ENCODE assay signal across 1 cellular context in the genomic region with DNA sequence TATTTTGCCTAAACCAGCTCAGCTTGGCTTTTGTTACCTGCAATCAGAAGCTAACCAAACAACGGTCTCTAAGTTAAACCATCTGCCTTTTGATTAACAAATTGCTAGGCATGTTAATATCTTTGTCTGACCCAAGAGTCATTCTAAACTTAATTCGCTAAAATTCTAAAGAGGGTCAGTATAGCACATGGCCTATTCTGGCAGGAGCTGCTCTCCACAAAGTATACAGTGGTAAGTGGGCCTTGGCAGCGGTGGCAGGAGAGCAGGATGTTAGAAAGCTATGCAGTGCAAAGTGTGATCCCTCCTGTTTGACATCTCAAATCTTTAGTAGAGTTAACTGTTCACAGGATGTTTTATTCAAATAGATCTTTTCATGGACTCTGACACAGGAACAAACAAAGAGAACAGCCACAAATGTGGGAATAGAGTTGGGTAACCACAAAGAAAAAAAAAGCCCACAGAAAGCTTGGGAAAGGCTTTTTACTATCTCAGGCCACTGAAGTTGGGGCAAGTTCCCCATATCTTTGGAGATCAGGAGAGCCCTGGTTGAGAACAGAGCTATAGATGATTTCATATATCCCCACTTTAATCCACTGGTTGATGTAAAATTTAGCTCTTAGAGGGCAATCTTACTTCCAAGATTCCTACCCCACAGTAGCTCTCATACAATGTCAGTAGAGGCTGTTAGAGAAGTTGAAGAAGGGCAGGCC.
TF ChIP-seq lines count a peak whose summit lies in the region.

No MANE protein-coding gene starts in this region.

TF ChIP-seq in HepG2, 621 proteins besides CTCF, POLR2A, EP300 and RAD21 (continued from another document and continues in another):
- TF ChIP-seq, protein P1, sequence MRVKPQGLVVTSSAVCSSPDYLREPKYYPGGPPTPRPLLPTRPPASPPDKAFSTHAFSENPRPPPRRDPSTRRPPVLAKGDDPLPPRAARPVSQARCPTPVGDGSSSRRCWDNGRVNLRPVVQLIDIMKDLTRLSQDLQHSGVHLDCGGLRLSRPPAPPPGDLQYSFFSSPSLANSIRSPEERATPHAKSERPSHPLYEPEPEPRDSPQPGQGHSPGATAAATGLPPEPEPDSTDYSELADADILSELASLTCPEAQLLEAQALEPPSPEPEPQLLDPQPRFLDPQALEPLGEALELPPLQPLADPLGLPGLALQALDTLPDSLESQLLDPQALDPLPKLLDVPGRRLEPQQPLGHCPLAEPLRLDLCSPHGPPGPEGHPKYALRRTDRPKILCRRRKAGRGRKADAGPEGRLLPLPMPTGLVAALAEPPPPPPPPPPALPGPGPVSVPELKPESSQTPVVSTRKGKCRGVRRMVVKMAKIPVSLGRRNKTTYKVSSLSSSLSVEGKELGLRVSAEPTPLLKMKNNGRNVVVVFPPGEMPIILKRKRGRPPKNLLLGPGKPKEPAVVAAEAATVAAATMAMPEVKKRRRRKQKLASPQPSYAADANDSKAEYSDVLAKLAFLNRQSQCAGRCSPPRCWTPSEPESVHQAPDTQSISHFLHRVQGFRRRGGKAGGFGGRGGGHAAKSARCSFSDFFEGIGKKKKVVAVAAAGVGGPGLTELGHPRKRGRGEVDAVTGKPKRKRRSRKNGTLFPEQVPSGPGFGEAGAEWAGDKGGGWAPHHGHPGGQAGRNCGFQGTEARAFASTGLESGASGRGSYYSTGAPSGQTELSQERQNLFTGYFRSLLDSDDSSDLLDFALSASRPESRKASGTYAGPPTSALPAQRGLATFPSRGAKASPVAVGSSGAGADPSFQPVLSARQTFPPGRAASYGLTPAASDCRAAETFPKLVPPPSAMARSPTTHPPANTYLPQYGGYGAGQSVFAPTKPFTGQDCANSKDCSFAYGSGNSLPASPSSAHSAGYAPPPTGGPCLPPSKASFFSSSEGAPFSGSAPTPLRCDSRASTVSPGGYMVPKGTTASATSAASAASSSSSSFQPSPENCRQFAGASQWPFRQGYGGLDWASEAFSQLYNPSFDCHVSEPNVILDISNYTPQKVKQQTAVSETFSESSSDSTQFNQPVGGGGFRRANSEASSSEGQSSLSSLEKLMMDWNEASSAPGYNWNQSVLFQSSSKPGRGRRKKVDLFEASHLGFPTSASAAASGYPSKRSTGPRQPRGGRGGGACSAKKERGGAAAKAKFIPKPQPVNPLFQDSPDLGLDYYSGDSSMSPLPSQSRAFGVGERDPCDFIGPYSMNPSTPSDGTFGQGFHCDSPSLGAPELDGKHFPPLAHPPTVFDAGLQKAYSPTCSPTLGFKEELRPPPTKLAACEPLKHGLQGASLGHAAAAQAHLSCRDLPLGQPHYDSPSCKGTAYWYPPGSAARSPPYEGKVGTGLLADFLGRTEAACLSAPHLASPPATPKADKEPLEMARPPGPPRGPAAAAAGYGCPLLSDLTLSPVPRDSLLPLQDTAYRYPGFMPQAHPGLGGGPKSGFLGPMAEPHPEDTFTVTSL (CRISPR knock-in tag; IDR thresholded peaks at IDR 0.05; ENCODE audit: borderline replicate concordance) = peak; percentile 97
- TF ChIP-seq, protein P2, sequence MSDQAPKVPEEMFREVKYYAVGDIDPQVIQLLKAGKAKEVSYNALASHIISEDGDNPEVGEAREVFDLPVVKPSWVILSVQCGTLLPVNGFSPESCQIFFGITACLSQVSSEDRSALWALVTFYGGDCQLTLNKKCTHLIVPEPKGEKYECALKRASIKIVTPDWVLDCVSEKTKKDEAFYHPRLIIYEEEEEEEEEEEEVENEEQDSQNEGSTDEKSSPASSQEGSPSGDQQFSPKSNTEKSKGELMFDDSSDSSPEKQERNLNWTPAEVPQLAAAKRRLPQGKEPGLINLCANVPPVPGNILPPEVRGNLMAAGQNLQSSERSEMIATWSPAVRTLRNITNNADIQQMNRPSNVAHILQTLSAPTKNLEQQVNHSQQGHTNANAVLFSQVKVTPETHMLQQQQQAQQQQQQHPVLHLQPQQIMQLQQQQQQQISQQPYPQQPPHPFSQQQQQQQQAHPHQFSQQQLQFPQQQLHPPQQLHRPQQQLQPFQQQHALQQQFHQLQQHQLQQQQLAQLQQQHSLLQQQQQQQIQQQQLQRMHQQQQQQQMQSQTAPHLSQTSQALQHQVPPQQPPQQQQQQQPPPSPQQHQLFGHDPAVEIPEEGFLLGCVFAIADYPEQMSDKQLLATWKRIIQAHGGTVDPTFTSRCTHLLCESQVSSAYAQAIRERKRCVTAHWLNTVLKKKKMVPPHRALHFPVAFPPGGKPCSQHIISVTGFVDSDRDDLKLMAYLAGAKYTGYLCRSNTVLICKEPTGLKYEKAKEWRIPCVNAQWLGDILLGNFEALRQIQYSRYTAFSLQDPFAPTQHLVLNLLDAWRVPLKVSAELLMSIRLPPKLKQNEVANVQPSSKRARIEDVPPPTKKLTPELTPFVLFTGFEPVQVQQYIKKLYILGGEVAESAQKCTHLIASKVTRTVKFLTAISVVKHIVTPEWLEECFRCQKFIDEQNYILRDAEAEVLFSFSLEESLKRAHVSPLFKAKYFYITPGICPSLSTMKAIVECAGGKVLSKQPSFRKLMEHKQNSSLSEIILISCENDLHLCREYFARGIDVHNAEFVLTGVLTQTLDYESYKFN (CRISPR knock-in tag; conservative IDR thresholded peaks at IDR 0.05) = peak; percentile 99
- TF ChIP-seq KLF9 (CRISPR knock-in tag; IDR thresholded peaks at IDR 0.05; ENCODE audit: low read depth) = no peak
- no peak for TF ChIP-seq ZNF678 (CRISPR knock-in tag; IDR thresholded peaks at IDR 0.05)
- TF ChIP-seq, protein P3, sequence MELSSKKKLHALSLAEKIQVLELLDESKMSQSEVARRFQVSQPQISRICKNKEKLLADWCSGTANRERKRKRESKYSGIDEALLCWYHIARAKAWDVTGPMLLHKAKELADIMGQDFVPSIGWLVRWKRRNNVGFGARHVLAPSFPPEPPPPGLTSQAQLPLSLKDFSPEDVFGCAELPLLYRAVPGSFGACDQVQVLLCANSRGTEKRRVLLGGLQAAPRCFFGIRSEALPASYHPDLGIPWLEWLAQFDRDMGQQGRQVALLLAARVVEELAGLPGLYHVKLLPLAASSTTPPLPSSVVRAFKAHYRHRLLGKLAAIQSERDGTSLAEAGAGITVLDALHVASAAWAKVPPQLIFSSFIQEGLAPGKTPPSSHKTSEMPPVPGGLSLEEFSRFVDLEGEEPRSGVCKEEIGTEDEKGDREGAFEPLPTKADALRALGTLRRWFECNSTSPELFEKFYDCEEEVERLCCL (CRISPR knock-in tag; IDR thresholded peaks at IDR 0.05; ENCODE audit: borderline replicate concordance) = no peak
- TF ChIP-seq ZFP41 (CRISPR knock-in tag; IDR thresholded peaks at IDR 0.05; ENCODE audit: borderline replicate concordance) = no peak
- TF ChIP-seq KLF16 (CRISPR knock-in tag; IDR thresholded peaks at IDR 0.05) = peak in 1 of 2 experiments; percentile 60; a peak in 1 of 4 replicates
- TF ChIP-seq, protein P4, sequence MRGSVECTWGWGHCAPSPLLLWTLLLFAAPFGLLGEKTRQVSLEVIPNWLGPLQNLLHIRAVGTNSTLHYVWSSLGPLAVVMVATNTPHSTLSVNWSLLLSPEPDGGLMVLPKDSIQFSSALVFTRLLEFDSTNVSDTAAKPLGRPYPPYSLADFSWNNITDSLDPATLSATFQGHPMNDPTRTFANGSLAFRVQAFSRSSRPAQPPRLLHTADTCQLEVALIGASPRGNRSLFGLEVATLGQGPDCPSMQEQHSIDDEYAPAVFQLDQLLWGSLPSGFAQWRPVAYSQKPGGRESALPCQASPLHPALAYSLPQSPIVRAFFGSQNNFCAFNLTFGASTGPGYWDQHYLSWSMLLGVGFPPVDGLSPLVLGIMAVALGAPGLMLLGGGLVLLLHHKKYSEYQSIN (CRISPR knock-in tag; IDR thresholded peaks at IDR 0.05; ENCODE audit: borderline replicate concordance) = no peak
- TF ChIP-seq SALL2 (CRISPR knock-in tag; IDR thresholded peaks at IDR 0.05) = no peak
- no peak for TF ChIP-seq ZNF577 (CRISPR knock-in tag; IDR thresholded peaks at IDR 0.05; ENCODE audit: borderline replicate concordance, low read depth)
- TF ChIP-seq, protein P5, sequence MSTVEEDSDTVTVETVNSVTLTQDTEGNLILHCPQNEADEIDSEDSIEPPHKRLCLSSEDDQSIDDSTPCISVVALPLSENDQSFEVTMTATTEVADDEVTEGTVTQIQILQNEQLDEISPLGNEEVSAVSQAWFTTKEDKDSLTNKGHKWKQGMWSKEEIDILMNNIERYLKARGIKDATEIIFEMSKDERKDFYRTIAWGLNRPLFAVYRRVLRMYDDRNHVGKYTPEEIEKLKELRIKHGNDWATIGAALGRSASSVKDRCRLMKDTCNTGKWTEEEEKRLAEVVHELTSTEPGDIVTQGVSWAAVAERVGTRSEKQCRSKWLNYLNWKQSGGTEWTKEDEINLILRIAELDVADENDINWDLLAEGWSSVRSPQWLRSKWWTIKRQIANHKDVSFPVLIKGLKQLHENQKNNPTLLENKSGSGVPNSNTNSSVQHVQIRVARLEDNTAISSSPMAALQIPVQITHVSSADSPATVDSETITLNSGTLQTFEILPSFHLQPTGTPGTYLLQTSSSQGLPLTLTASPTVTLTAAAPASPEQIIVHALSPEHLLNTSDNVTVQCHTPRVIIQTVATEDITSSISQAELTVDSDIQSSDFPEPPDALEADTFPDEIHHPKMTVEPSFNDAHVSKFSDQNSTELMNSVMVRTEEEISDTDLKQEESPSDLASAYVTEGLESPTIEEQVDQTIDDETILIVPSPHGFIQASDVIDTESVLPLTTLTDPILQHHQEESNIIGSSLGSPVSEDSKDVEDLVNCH (CRISPR knock-in tag; IDR thresholded peaks at IDR 0.05) = no peak
- TF ChIP-seq ZNF24 (IDR thresholded peaks at IDR 0.05) = 0 out of 2 replicates have a peak, but pooled peaks have one; percentile 5
- no peak for TF ChIP-seq GTF3A (CRISPR knock-in tag; conservative IDR thresholded peaks at IDR 0.05)
- TF ChIP-seq, protein P6, sequence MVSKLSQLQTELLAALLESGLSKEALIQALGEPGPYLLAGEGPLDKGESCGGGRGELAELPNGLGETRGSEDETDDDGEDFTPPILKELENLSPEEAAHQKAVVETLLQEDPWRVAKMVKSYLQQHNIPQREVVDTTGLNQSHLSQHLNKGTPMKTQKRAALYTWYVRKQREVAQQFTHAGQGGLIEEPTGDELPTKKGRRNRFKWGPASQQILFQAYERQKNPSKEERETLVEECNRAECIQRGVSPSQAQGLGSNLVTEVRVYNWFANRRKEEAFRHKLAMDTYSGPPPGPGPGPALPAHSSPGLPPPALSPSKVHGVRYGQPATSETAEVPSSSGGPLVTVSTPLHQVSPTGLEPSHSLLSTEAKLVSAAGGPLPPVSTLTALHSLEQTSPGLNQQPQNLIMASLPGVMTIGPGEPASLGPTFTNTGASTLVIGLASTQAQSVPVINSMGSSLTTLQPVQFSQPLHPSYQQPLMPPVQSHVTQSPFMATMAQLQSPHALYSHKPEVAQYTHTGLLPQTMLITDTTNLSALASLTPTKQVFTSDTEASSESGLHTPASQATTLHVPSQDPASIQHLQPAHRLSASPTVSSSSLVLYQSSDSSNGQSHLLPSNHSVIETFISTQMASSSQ (IDR thresholded peaks at IDR 0.05; ENCODE audit: low read depth) = peak; percentile 52
- TF ChIP-seq, protein P6 (CRISPR knock-in tag; IDR thresholded peaks at IDR 0.05; ENCODE audit: borderline replicate concordance) = peak; percentile 36; the same call in 1 of the 2 replicates
- TF ChIP-seq ZNF775 (CRISPR knock-in tag; IDR thresholded peaks at IDR 0.05; ENCODE audit: borderline replicate concordance) = no peak
- TF ChIP-seq ZNF660 (CRISPR knock-in tag; IDR thresholded peaks at IDR 0.05; ENCODE audit: borderline replicate concordance, low read depth) = no peak
- peak; percentile 91 for TF ChIP-seq NFIC (IDR thresholded peaks at IDR 0.05; ENCODE audit: low read length)
- no peak for TF ChIP-seq JUND (CRISPR knock-in tag; IDR thresholded peaks at IDR 0.05)
- no peak for TF ChIP-seq TRIM24 (CRISPR knock-in tag; IDR thresholded peaks at IDR 0.05)
- no peak; the same call in 1 of the 2 replicates for TF ChIP-seq ZNF788 (CRISPR knock-in tag; IDR thresholded peaks at IDR 0.05; ENCODE audit: borderline replicate concordance)
- TF ChIP-seq SKI (IDR thresholded peaks at IDR 0.05; ENCODE audit: partially characterized antibody) = peak; percentile 35
- TF ChIP-seq NRL (CRISPR knock-in tag; IDR thresholded peaks at IDR 0.05; ENCODE audit: borderline replicate concordance) = no peak
- peak; percentile 92 for TF ChIP-seq ZFX (CRISPR knock-in tag; IDR thresholded peaks at IDR 0.05; ENCODE audit: low read depth)
- no peak for TF ChIP-seq ZNF468 (CRISPR knock-in tag; IDR thresholded peaks at IDR 0.05)
- peak; percentile 67 for TF ChIP-seq ZBTB20 (CRISPR knock-in tag; IDR thresholded peaks at IDR 0.05; ENCODE audit: borderline replicate concordance, low read depth)
- TF ChIP-seq CBX1 (IDR thresholded peaks at IDR 0.05; ENCODE audit: low read depth) = no peak
- TF ChIP-seq ZNF333 (CRISPR knock-in tag; IDR thresholded peaks at IDR 0.05; ENCODE audit: borderline replicate concordance) = no peak
- peak; percentile 75; the same call in 1 of the 2 replicates for TF ChIP-seq MEIS1 (CRISPR knock-in tag; IDR thresholded peaks at IDR 0.05; ENCODE audit: borderline replicate concordance)
- no peak for TF ChIP-seq IKZF1 (IDR thresholded peaks at IDR 0.05)
- TF ChIP-seq ATF1 (CRISPR knock-in tag; IDR thresholded peaks at IDR 0.05) = no peak; the same call in 1 of the 2 replicates
- TF ChIP-seq ZNF564 (CRISPR knock-in tag; IDR thresholded peaks at IDR 0.05) = 0 out of 2 replicates have a peak, but pooled peaks have one; percentile 59
- TF ChIP-seq MAFF (IDR thresholded peaks at IDR 0.05; ENCODE audit: low read depth, low read length) = no peak
- TF ChIP-seq, protein P7, sequence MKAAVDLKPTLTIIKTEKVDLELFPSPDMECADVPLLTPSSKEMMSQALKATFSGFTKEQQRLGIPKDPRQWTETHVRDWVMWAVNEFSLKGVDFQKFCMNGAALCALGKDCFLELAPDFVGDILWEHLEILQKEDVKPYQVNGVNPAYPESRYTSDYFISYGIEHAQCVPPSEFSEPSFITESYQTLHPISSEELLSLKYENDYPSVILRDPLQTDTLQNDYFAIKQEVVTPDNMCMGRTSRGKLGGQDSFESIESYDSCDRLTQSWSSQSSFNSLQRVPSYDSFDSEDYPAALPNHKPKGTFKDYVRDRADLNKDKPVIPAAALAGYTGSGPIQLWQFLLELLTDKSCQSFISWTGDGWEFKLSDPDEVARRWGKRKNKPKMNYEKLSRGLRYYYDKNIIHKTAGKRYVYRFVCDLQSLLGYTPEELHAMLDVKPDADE (CRISPR knock-in tag; IDR thresholded peaks at IDR 0.05) = no peak
- peak; percentile 71; the same call in 1 of the 2 replicates for TF ChIP-seq TGIF2 (CRISPR knock-in tag; IDR thresholded peaks at IDR 0.05)
- no peak for TF ChIP-seq JUN (CRISPR knock-in tag; IDR thresholded peaks at IDR 0.05)
- no peak for TF ChIP-seq HNRNPK (IDR thresholded peaks at IDR 0.05; ENCODE audit: low read depth, low read length, poor library complexity, severe bottlenecking)
